1 cellular context compared by ENCODE assay signal in genomic region chr1:93579891-93580290, GRCh38.
TF ChIP-seq lines count a peak whose summit lies in the region.

No MANE protein-coding gene starts in this region.

TF ChIP-seq in HepG2, 621 proteins besides CTCF, POLR2A, EP300 and RAD21 (continued from another document):
- TF ChIP-seq SAP130 (CRISPR knock-in tag; IDR thresholded peaks at IDR 0.05; ENCODE audit: low read depth) (0 out of 2 replicates have a peak, but pooled peaks have one; percentile 25), MED1 (CRISPR knock-in tag; IDR thresholded peaks at IDR 0.05) (0 out of 2 replicates have a peak, but pooled peaks have one; percentile 18), SOX13 (IDR thresholded peaks at IDR 0.05) (no peak), SOX13 (CRISPR knock-in tag; conservative IDR thresholded peaks at IDR 0.05 in 1 of 2, IDR thresholded peaks at IDR 0.05 in 1 of 2) (no peak), ZNF550 (CRISPR knock-in tag; IDR thresholded peaks at IDR 0.05; ENCODE audit: borderline replicate concordance) (no peak), ATM (IDR thresholded peaks at IDR 0.05; ENCODE audit: borderline replicate concordance) (no peak), SP140L (CRISPR knock-in tag; IDR thresholded peaks at IDR 0.05; ENCODE audit: borderline replicate concordance) (no peak), SYNCRIP (IDR thresholded peaks at IDR 0.05; ENCODE audit: insufficient read depth, low read depth, low read length) (no peak), CSRNP1 (CRISPR knock-in tag; IDR thresholded peaks at IDR 0.05) (0 out of 2 replicates have a peak, but pooled peaks have one; percentile 21), MATR3 (CRISPR knock-in tag; IDR thresholded peaks at IDR 0.05) (no peak), ZFP82 (CRISPR knock-in tag; IDR thresholded peaks at IDR 0.05; ENCODE audit: borderline replicate concordance) (no peak)
